Comparison of ENCODE assay signal across 1 cellular context in genomic region chr3:12632523-12632922, GRCh38.
TF ChIP-seq lines count a peak whose summit lies in the region.

No MANE protein-coding gene starts in this region.

TF ChIP-seq in GM23338, 12 proteins besides CTCF, POLR2A, EP300 and RAD21 (continued from another document):
- no peak for TF ChIP-seq ZNF462 (CRISPR knock-in tag; IDR thresholded peaks at IDR 0.05)
- TF ChIP-seq CREB1 (CRISPR knock-in tag; IDR thresholded peaks at IDR 0.05; ENCODE audit: low read depth), result no peak
- TF ChIP-seq EZH2phosphoT487 (IDR thresholded peaks at IDR 0.05; ENCODE audit: unreplicated experiment), result no peak
- no peak for TF ChIP-seq EZH2 (IDR thresholded peaks at IDR 0.05; ENCODE audit: low read depth, unreplicated experiment)
- TF ChIP-seq JUNB (IDR thresholded peaks at IDR 0.05; ENCODE audit: unreplicated experiment), result no peak
- TF ChIP-seq ETS1 (IDR thresholded peaks at IDR 0.05), result no peak
- TF ChIP-seq STAT1 (IDR thresholded peaks at IDR 0.05; ENCODE audit: unreplicated experiment), result no peak
- no peak for TF ChIP-seq ZNF331 (CRISPR knock-in tag; IDR thresholded peaks at IDR 0.05; ENCODE audit: low read depth)
TF ChIP-seq in GM23338: peak in this region for 0.
